Comparison of ENCODE assay signal across 1 cellular context in the genomic region with DNA sequence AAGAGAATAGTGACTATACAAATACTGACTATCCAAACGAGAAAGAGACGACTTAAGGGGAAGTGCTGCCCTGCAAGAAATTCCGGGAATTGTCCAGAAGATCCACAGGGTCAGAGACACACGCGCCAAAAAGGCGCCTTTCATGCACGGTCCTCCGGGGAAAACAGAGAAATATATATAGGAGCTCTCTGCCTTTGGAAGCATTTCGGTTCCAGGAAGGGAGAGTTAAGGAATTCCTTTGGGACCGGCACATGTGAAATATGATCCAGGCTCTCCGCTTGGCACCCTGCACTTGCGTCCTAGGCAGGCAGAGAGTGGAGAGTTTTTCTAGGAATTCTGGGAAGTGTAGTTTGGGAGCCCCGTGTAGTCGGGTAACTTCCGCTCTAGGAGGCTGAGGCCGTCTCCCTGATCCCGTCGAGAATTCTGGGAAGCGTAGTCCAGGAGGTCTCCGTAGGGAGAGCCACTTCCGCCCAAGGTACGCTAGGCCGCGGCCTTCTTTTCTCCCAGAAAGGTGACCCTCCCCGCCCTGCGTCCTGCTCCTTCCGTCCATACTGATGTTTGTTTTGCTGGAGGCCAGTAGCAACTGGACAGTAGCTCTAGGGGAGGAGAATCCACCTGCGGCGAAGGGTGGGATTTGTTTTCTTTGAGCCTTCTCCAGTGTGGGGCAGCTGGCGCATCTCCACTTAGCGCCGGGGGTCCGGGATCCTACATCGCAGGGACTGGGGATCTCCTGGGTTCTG.
TF ChIP-seq lines count a peak whose summit lies in the region.
"Not testable (repeated sequence)": the region's sequence is repeated elsewhere in the genome, so short reads cannot be mapped to it uniquely, and the experiment has no call there.

No MANE protein-coding gene starts in this region.

TF ChIP-seq in HepG2, 621 proteins besides CTCF, POLR2A, EP300 and RAD21 (continued from another document):
- peak; percentile 45; the same call in 1 of the 2 replicates for TF ChIP-seq ZBTB33 (CRISPR knock-in tag; IDR thresholded peaks at IDR 0.05)
- TF ChIP-seq HCFC1 (IDR thresholded peaks at IDR 0.05; ENCODE audit: low read depth, low read length), result peak; percentile 80
- TF ChIP-seq PHF8 (CRISPR knock-in tag; IDR thresholded peaks at IDR 0.05), result peak; percentile 89
- TF ChIP-seq ZNF335 (CRISPR knock-in tag; IDR thresholded peaks at IDR 0.05), result peak; percentile 86
- TF ChIP-seq NFKBIZ (CRISPR knock-in tag; IDR thresholded peaks at IDR 0.05), result 0 out of 2 replicates have a peak, but pooled peaks have one; percentile 28
- peak; percentile 35; the same call in 1 of the 2 replicates for TF ChIP-seq ZBTB40 (IDR thresholded peaks at IDR 0.05)
- not testable (repeated sequence) for TF ChIP-seq ZBTB40, CREM (CRISPR knock-in tag; IDR thresholded peaks at IDR 0.05)
- peak; percentile 51; the same call in 1 of the 2 replicates for TF ChIP-seq TAF1 (CRISPR knock-in tag; IDR thresholded peaks at IDR 0.05)
- peak; percentile 23; the same call in 1 of the 2 replicates for TF ChIP-seq SMAD3 (CRISPR knock-in tag; IDR thresholded peaks at IDR 0.05)
- TF ChIP-seq TBX2 (CRISPR knock-in tag; IDR thresholded peaks at IDR 0.05; ENCODE audit: borderline replicate concordance), result peak; percentile 32; the same call in 1 of the 2 replicates
- TF ChIP-seq ZNF501 (CRISPR knock-in tag; IDR thresholded peaks at IDR 0.05), result peak; percentile 60; the same call in 1 of the 2 replicates
- peak; percentile 97 for TF ChIP-seq SIX4 (CRISPR knock-in tag; IDR thresholded peaks at IDR 0.05)
- TF ChIP-seq ZNF143 (CRISPR knock-in tag; IDR thresholded peaks at IDR 0.05), result peak; percentile 94
- TF ChIP-seq CREM (IDR thresholded peaks at IDR 0.05), result peak; percentile 94
- TF ChIP-seq CBX5 (CRISPR knock-in tag; IDR thresholded peaks at IDR 0.05; ENCODE audit: borderline replicate concordance), result peak; percentile 54; the same call in 1 of the 2 replicates
- TF ChIP-seq FOXK1 (CRISPR knock-in tag; IDR thresholded peaks at IDR 0.05; ENCODE audit: borderline replicate concordance, low read depth), result peak; percentile 28; the same call in 1 of the 2 replicates
TF ChIP-seq in HepG2: peak in this region for 67; not testable (repeated sequence) for 554.
